ENCODE assay signal across 1 cellular context in genomic region chr22:29603358-29604191, GRCh38.
TF ChIP-seq lines count a peak whose summit lies in the region.

Gene NF2 (plus strand): TSS chr22:29603633. CDS start chr22:29603999, 366 bp downstream.

TF ChIP-seq in H1, 55 proteins besides CTCF, POLR2A, EP300 and RAD21:
- TF ChIP-seq SP2 (IDR thresholded peaks at IDR 0.05; ENCODE audit: low read length) = peak; percentile 81; the same call in 1 of the 2 replicates
- TF ChIP-seq FOSL1 (IDR thresholded peaks at IDR 0.05; ENCODE audit: insufficient read depth, low read depth, low read length) = no peak
- TF ChIP-seq BACH1 (IDR thresholded peaks at IDR 0.05; ENCODE audit: low read length) = peak; percentile 68; the same call in 1 of the 2 replicates
- peak; percentile 92 for TF ChIP-seq CREB1 (IDR thresholded peaks at IDR 0.05)
- TF ChIP-seq CHD7 (IDR thresholded peaks at IDR 0.05; ENCODE audit: insufficient replicate concordance, low read length) = no peak
- TF ChIP-seq TBP (IDR thresholded peaks at IDR 0.05; ENCODE audit: low read depth, low read length) = peak; percentile 9; the same call in 1 of the 2 replicates
- peak; percentile 66 for TF ChIP-seq TAF7 (optimal IDR thresholded peaks at IDR 0.05; ENCODE audit: borderline replicate concordance, low read depth, low read length)
- TF ChIP-seq GTF2F1 (IDR thresholded peaks at IDR 0.05; ENCODE audit: borderline replicate concordance, low read depth, low read length) = no peak
- no peak for TF ChIP-seq CEBPB (IDR thresholded peaks at IDR 0.05; ENCODE audit: low read depth, low read length)
- TF ChIP-seq USF2 (IDR thresholded peaks at IDR 0.05; ENCODE audit: low read length) = no peak
- 0 out of 2 replicates have a peak, but pooled peaks have one; percentile 37 for TF ChIP-seq GABPA (IDR thresholded peaks at IDR 0.05; ENCODE audit: borderline replicate concordance, insufficient read depth, low read length)
- TF ChIP-seq SIN3A (conservative IDR thresholded peaks at IDR 0.05 in 1 of 2, IDR thresholded peaks at IDR 0.05 in 1 of 2; ENCODE audit: low read depth in 1 of 2, low read length in 2 of 2) = peak; percentile 57 to 85; a peak in 2 of 4 replicates
- TF ChIP-seq JUN (IDR thresholded peaks at IDR 0.05; ENCODE audit: low read depth, low read length) = no peak
- peak; percentile 74 for TF ChIP-seq YY1 (IDR thresholded peaks at IDR 0.05; ENCODE audit: low read depth, low read length)
- peak in 1 of 2 experiments; percentile 96; a peak in 3 of 4 replicates for TF ChIP-seq HDAC2 (IDR thresholded peaks at IDR 0.05; ENCODE audit: borderline replicate concordance in 1 of 2, low read depth in 2 of 2, low read length in 2 of 2)
- TF ChIP-seq CHD1 (IDR thresholded peaks at IDR 0.05; ENCODE audit: low read depth, low read length) = no peak
- TF ChIP-seq TCF12 (IDR thresholded peaks at IDR 0.05; ENCODE audit: low read depth, low read length) = no peak
- TF ChIP-seq KDM4A (IDR thresholded peaks at IDR 0.05; ENCODE audit: low read depth, low read length, severe bottlenecking) = peak; percentile 72
- TF ChIP-seq RBBP5 (IDR thresholded peaks at IDR 0.05; ENCODE audit: borderline replicate concordance, low read depth, low read length) = 0 out of 2 replicates have a peak, but pooled peaks have one; percentile 63
- TF ChIP-seq JUND (IDR thresholded peaks at IDR 0.05; ENCODE audit: low read length) = peak; percentile 19; the same call in 1 of the 2 replicates
- TF ChIP-seq SIRT6 (IDR thresholded peaks at IDR 0.05; ENCODE audit: low read length) = no peak
- no peak for TF ChIP-seq E2F6 (IDR thresholded peaks at IDR 0.05)
- TF ChIP-seq PHF8 (conservative IDR thresholded peaks at IDR 0.05; ENCODE audit: low read depth, low read length) = peak; percentile 81
- no peak for TF ChIP-seq NANOG (IDR thresholded peaks at IDR 0.05; ENCODE audit: insufficient read depth, low read depth, low read length, poor library complexity, severe bottlenecking)
- 0 out of 2 replicates have a peak, but pooled peaks have one; percentile 6 for TF ChIP-seq MAX (IDR thresholded peaks at IDR 0.05)
- peak; percentile 40; the same call in 1 of the 2 replicates for TF ChIP-seq POLR2AphosphoS5 (IDR thresholded peaks at IDR 0.05; ENCODE audit: low read depth, low read length)
- peak; percentile 94 for TF ChIP-seq ASH2L (IDR thresholded peaks at IDR 0.05; ENCODE audit: low read length)
- no peak for TF ChIP-seq SUZ12 (IDR thresholded peaks at IDR 0.05; ENCODE audit: low read length)
- TF ChIP-seq SP1 (IDR thresholded peaks at IDR 0.05; ENCODE audit: low read depth, low read length) = peak; percentile 98
- peak; percentile 56; the same call in 1 of the 2 replicates for TF ChIP-seq TAF1 (IDR thresholded peaks at IDR 0.05; ENCODE audit: low read depth, low read length)
